ENCODE assay signal across 20 cellular contexts in the genomic region with DNA sequence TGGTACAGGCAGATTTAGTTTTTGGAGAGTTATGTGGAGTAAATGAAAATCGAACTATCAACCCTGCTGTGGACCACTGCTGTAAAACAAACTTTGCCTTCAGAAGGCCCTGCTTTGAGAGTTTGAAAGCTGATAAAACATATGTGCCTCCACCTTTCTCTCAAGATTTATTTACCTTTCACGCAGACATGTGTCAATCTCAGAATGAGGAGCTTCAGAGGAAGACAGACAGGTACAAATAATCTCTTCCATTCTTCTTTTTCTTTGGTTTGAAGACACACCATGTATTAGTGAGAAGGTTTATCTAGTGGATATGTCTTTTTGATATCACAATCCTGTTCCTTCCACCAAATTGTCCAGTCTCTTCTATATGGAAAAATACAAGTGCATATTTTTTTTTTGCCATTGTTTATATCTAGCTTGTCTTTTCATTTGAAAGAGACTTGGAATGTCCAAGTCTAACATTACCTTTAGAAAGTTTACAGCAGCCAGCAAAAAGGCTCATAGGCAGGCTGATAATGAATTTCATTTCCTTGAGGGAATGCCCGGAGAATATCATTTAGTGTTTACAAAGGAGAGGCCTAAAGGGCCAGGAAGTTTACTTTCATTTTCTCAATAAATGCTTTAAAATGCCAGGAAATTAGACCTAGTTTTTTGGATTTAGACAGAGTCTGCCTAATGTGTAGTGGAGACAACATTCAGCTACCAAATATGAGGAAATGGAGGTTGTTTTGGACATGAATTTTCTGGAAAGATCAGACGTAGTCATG. TPM values are rescaled to one million over a fixed set of nuclear protein-coding genes. Genes with fewer than 3 reads are reported as not detected.
A peak's percentile ranks its signal among the peaks of the same experiment; 100 is the strongest.
DNase-seq lines count a peak whose midpoint lies in the region; ATAC-seq and TF ChIP-seq lines count a peak whose summit lies in the region.
"Had no signal": no experiment of that assay in that cellular context is flagged by ENCODE, and none has a peak within 500 bp of the region (broad histone marks: within the 10 kb centered on the region; RNA-seq: fewer than 3 reads in every experiment).

No MANE protein-coding gene starts in this region.

- H3K36me3 ChIP-seq in right atrium auricular region, result no peaks in the 10 kb centered on the region
- H3K36me3 ChIP-seq in adipocyte (ENCODE audit: control insufficient read depth, insufficient read depth, low read length, severe bottlenecking), result no peaks in the 10 kb centered on the region
- H3K36me3 ChIP-seq: left ventricle myocardium inferior, neural progenitor cell, spleen, tibial nerve had no signal

- intact Hi-C loops in right cardiac atrium (cut with DNase I), result no loop called here

- H3K27me3 ChIP-seq in right cardiac atrium (ENCODE audit: control insufficient read depth, insufficient read depth), result no peaks in the 10 kb centered on the region
- no peaks in the 10 kb centered on the region for H3K27me3 ChIP-seq in right atrium auricular region
- H3K27me3 ChIP-seq in adipocyte (replicated peaks; ENCODE audit: control insufficient read depth, insufficient read depth, low read length), result no peaks in the 10 kb centered on the region
- H3K27me3 ChIP-seq: neural progenitor cell, spleen, tibial nerve had no signal

- H3K4me1 ChIP-seq in right cardiac atrium (ENCODE audit: control insufficient read depth, insufficient read depth, low read length) (no peaks in the 10 kb centered on the region), right atrium auricular region (no peaks in the 10 kb centered on the region), adipocyte (ENCODE audit: control insufficient read depth, insufficient read depth, low read length) (no peaks in the 10 kb centered on the region)
- H3K4me1 ChIP-seq: left ventricle myocardium inferior, neural progenitor cell, spleen had no signal

- H3K9me3 ChIP-seq in right cardiac atrium (ENCODE audit: control insufficient read depth, low read length), result no peaks in the 10 kb centered on the region
- H3K9me3 ChIP-seq in right atrium auricular region, result no peaks in the 10 kb centered on the region
- H3K9me3 ChIP-seq in adipocyte (ENCODE audit: control insufficient read depth, low read length), result no peaks in the 10 kb centered on the region
- H3K9me3 ChIP-seq: left ventricle myocardium inferior, spleen, tibial nerve had no signal

- DNase-seq in right cardiac atrium (no peak), right atrium auricular region (ENCODE audit: low spot score) (no peak), adipocyte (ENCODE audit: low read depth) (peak; percentile 9), iris pigment epithelial cell (ENCODE audit: low read depth) (peak; percentile 8), midbrain (lab: John Stamatoyannopoulos, UW) (no peak)
- no peak for DNase-seq in activated CD4-positive, alpha-beta T cell treated with anti-CD3 and anti-CD28 coated beads for 48 hours
- DNase-seq in activated CD4-positive, alpha-beta T cell treated with anti-CD3 and anti-CD28 coated beads, Interleukin-2, amount 50 U/mL, for 1 hour, result no peak
- DNase-seq: activated B cell treated with CpG ODN at 0.5 μM for 24 hours; activated T-cell treated with anti-CD3 and anti-CD28 coated beads, Interleukin-2, amount 50 U/mL, for 1 hour; amniotic stem cell; effector CD8-positive, alpha-beta T cell; left ventricle myocardium inferior; NCI-H1694; spleen had no signal

- no peak for TF ChIP-seq CTCF in right atrium auricular region (IDR thresholded peaks at IDR 0.05)

- no peak for ATAC-seq in right cardiac atrium
- ATAC-seq in GM19328 (IDR thresholded peaks at IDR 0.05; ENCODE audit: unreplicated experiment), result no peak

- H3K27ac ChIP-seq in right cardiac atrium (ENCODE audit: low read length) (no peak overlapping the region), right atrium auricular region (no peak overlapping the region)
- H3K27ac ChIP-seq: left ventricle myocardium inferior, neural progenitor cell, tibial nerve had no signal

- peak overlapping the region; percentile 32 for H3K9ac ChIP-seq in adipocyte (ENCODE audit: low read length)
- H3K9ac ChIP-seq: neural progenitor cell had no signal

- WGBS in right cardiac atrium, result 59% methylated on average over 4 of the region's 4 CpGs

- H3K4me3 ChIP-seq in right cardiac atrium (ENCODE audit: low read length) (peak overlapping the region; percentile 6), right atrium auricular region (no peak overlapping the region), adipocyte (ENCODE audit: low read length) (peak overlapping the region; percentile 41)
- H3K4me3 ChIP-seq: left ventricle myocardium inferior, neural progenitor cell, spleen, tibial nerve had no signal

RNA-seq across cellular contexts. Expression of gene AFM, which starts 18.6 kb away (rescaled TPM):
- not detected for total RNA-seq in right cardiac atrium
- polyA plus RNA-seq in right cardiac atrium, result not detected
- total RNA-seq in right atrium auricular region, result not detected
- total RNA-seq: A172, activated B cell treated with CpG ODN at 0.5 μM for 24 hours, HT1080, left ventricle myocardium inferior, SK-MEL-5, spleen, tibial nerve had no signal
- polyA plus RNA-seq: spleen had no signal

Comparison
In these comparisons a context has a peak if more than half of its experiments do, and no peak if none do; other contexts are left out.
1. H3K4me3 ChIP-seq: peak in right cardiac atrium (single experiment) and adipocyte (single experiment); none in right atrium auricular region (0 of 2).
2. DNase-seq: peak in adipocyte (single experiment) and iris pigment epithelial cell (single experiment); none in right cardiac atrium (0 of 3), right atrium auricular region (single experiment), midbrain (single experiment), activated CD4-positive, alpha-beta T cell treated with anti-CD3 and anti-CD28 coated beads for 48 hours (single experiment) and activated CD4-positive, alpha-beta T cell treated with anti-CD3 and anti-CD28 coated beads, Interleukin-2, amount 50 U/mL, for 1 hour (single experiment).